In genomic region chr18:57455576-57456129, GRCh38 we compare ENCODE assay signal across 31 cellular contexts. TPM values are rescaled to one million over a fixed set of nuclear protein-coding genes. Genes with fewer than 3 reads are reported as not detected.
"Had no signal": no experiment of that assay in that cellular context is flagged by ENCODE, and none has a peak within 500 bp of the region (broad histone marks: within the 10 kb centered on the region; RNA-seq: fewer than 3 reads in every experiment).

No MANE protein-coding gene starts in this region.

- H3K4me1 Mint-ChIP-seq: activated B cell treated with CpG ODN at 0.5 μM for 24 hours; activated T-helper 17 cell treated with anti-CD3 and anti-CD28 coated beads, Interleukin-2, amount 50 U/mL, for 72 hours; brain; central memory CD8-positive, alpha-beta T cell; endodermal cell; T-helper 17 cell had no signal

- H3K4me1 ChIP-seq: ascending aorta, foreskin keratinocyte, gastrocnemius medialis, heart right ventricle had no signal

- H3K9me3 Mint-ChIP-seq: activated B cell treated with CpG ODN at 0.5 μM for 24 hours; activated CD8-positive, alpha-beta T cell treated with anti-CD3 and anti-CD28 coated beads for 36 hours; dendritic cell treated with granulocyte-macrophage colony-stimulating factor and Interleukin-4, amounts not matched to agents 40 ng/mL and 50 ng/mL, for 4 days; endodermal cell; T-helper 2 cell treated with Interferon-gamma antibody and Interleukin-4, amounts not matched to agents 5 μg/mL and 100 μg/mL, for 36 hours had no signal

- H3K36me3 ChIP-seq: ascending aorta, gastrocnemius medialis, heart right ventricle had no signal

- H3K36me3 Mint-ChIP-seq: activated naive CD8-positive, alpha-beta T cell had no signal

- H3K79me2 ChIP-seq: hepatocyte had no signal

- H3K4me3 ChIP-seq: ascending aorta, coronary artery, dorsolateral prefrontal cortex, gastrocnemius medialis, heart right ventricle, hepatocyte had no signal

- H3K9me3 ChIP-seq: ascending aorta, gastrocnemius medialis had no signal

- H2AFZ ChIP-seq: hepatocyte had no signal

- DNase-seq: activated B cell treated with CpG ODN at 0.5 μM for 24 hours; activated CD4-positive, alpha-beta T cell treated with anti-CD3 and anti-CD28 coated beads for 48 hours; activated CD4-positive, alpha-beta T cell treated with anti-CD3 and anti-CD28 coated beads, Interleukin-2, amount 50 U/mL, for 1 hour; activated CD4-positive, alpha-beta T cell treated with anti-CD3 and anti-CD28 coated beads, Interleukin-2, amount 50 U/mL, for 48 hours; activated CD8-positive, alpha-beta memory T cell treated with anti-CD3 and anti-CD28 coated beads for 24 hours; activated CD8-positive, alpha-beta T cell treated with anti-CD3 and anti-CD28 coated beads for 36 hours; activated effector memory CD4-positive, alpha-beta T cell treated with Interleukin-2 at 50 U/mL for 16 hours; activated gamma-delta T cell treated with Interleukin-2 at 50 U/mL for 16 hours; activated naive CD4-positive, alpha-beta T cell treated with anti-CD3 and anti-CD28 coated beads, Interleukin-2, amount 50 U/mL, for 16 hours; activated naive CD4-positive, alpha-beta T cell treated with Interleukin-2 at 50 U/mL for 16 hours; activated T-cell treated with anti-CD3 and anti-CD28 coated beads, Interleukin-2, amount 50 U/mL, for 4 hours; dorsolateral prefrontal cortex; effector memory CD4-positive, alpha-beta T cell; endodermal cell; foreskin keratinocyte; gastrocnemius medialis; heart right ventricle; T-helper 17 cell; T1000; WERI-Rb-1 had no signal

- H3K27ac Mint-ChIP-seq: activated B cell treated with CpG ODN at 0.5 μM for 24 hours; activated CD8-positive, alpha-beta T cell treated with anti-CD3 and anti-CD28 coated beads for 36 hours; activated naive CD8-positive, alpha-beta T cell; activated T-helper 17 cell treated with anti-CD3 and anti-CD28 coated beads, Interleukin-2, amount 50 U/mL, for 72 hours; brain; dendritic cell treated with granulocyte-macrophage colony-stimulating factor and Interleukin-4, amounts not matched to agents 40 ng/mL and 50 ng/mL, for 4 days; endodermal cell; T-helper 17 cell; T-helper 2 cell treated with Interferon-gamma antibody and Interleukin-4, amounts not matched to agents 5 μg/mL and 100 μg/mL, for 36 hours had no signal

- H3K27me3 ChIP-seq: ascending aorta, foreskin keratinocyte had no signal

- H3K27ac ChIP-seq: ascending aorta, coronary artery, dorsolateral prefrontal cortex, foreskin keratinocyte, gastrocnemius medialis, heart right ventricle, hepatocyte, WERI-Rb-1 had no signal

- ATAC-seq: activated CD4-positive, CD25-positive, alpha-beta regulatory T cell treated with anti-CD3 and anti-CD28 coated beads, Interleukin-2, amount 50 U/mL, for 24 hours; activated CD8-positive, alpha-beta T cell treated with anti-CD3 and anti-CD28 coated beads for 36 hours; activated T-cell treated with anti-CD3 and anti-CD28 coated beads, Interleukin-2, amount 50 U/mL, for 4 hours; activated T-helper 17 cell treated with anti-CD3 and anti-CD28 coated beads, Interleukin-2, amount 50 U/mL, for 72 hours; esophagus mucosa; foreskin keratinocyte; gastrocnemius medialis; heart right ventricle; T-helper 17 cell had no signal

- H3K4me3 Mint-ChIP-seq: activated B cell treated with CpG ODN at 0.5 μM for 24 hours; activated CD8-positive, alpha-beta T cell treated with anti-CD3 and anti-CD28 coated beads for 36 hours; activated naive CD8-positive, alpha-beta T cell; activated T-cell treated with anti-CD3 and anti-CD28 coated beads, Interleukin-2, amount 50 U/mL, for 4 hours; activated T-helper 17 cell treated with anti-CD3 and anti-CD28 coated beads, Interleukin-2, amount 50 U/mL, for 72 hours; brain; central memory CD8-positive, alpha-beta T cell; dendritic cell treated with granulocyte-macrophage colony-stimulating factor and Interleukin-4, amounts not matched to agents 40 ng/mL and 50 ng/mL, for 4 days; endodermal cell; T-helper 17 cell; T-helper 2 cell treated with Interferon-gamma antibody and Interleukin-4, amounts not matched to agents 5 μg/mL and 100 μg/mL, for 36 hours had no signal

- H3K4me2 ChIP-seq: hepatocyte had no signal

RNA-seq across cellular contexts. Expression of gene ONECUT2, which starts 20.5 kb away (rescaled TPM):
- total RNA-seq: activated B cell treated with CpG ODN at 0.5 μM for 24 hours; activated CD8-positive, alpha-beta T cell treated with anti-CD3 and anti-CD28 coated beads for 36 hours; T-helper 17 cell had no signal
